ENCODE assay signal across 8 cellular contexts in the genomic region with DNA sequence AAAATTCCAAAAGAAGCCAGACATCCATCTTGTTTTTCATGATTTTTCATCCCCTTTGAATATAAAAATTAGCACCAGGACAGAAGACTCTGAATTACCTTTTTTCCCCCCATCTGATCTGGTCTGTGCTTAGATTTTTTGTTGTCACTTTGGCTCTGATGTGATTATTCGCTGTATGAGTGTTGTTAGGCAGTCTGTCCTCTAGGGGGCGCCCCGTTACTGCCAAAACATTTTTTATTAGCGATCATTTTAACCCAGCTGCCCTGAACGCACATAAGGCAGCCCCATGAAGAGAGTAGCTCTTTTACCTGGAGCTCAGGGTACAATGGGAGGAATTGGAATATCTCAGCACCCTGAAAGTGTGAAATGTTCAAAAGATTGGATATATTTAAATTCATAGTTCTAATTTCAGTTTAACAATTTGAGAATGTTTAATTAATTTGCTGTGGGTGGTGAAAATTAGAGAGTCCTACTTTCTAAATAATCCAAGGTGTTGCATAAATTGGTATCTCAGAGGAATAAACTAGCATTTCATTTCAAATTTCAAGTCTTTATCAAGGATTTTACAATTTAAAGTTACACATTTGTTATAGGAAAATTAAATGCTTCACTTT.
DNase-seq lines count a peak whose midpoint lies in the region; ATAC-seq and TF ChIP-seq lines count a peak whose summit lies in the region.

No MANE protein-coding gene starts in this region.

- DNase-seq in DMS79 treated with DMSO at 0.1 percent for 48 hours (lab: John Stamatoyannopoulos, UW) (peak; percentile 78), MM.1S (peak; percentile 68), RWPE2 (ENCODE audit: low spot score) (no peak), foreskin fibroblast (peak; percentile 56 to 85), nucleus accumbens (lab: John Stamatoyannopoulos, UW) (peak in 49 of 56 donors; percentile 1 to 91 (median 55)), suprapubic skin (ENCODE audit: low spot score in 2 of 2) (peak; percentile 89)
- DNase-seq in activated T-helper 2 cell treated with anti-CD3 and anti-CD28 coated beads, Interferon-gamma antibody, Interleukin-2, Interleukin-4, amounts not matched to agents 10 μg/mL and 5 μg/mL and 100 μg/mL, durations not matched to agents 14 hours and 24 hours and 36 hours (ENCODE audit: low spot score), result peak; percentile 74

- peaks cover 3% of the 10 kb centered on the region; the same call in 1 of the 2 replicates for H3F3A ChIP-seq in MM.1S (ENCODE audit: insufficient read depth, low read length)

- ATAC-seq in RWPE2 (ENCODE audit: low read depth) (0 out of 3 replicates have a peak, but pooled peaks have one; percentile 38), GM21390 (IDR thresholded peaks at IDR 0.05; ENCODE audit: unreplicated experiment) (no peak)

- H3K9me3 Mint-ChIP-seq in activated T-helper 2 cell treated with anti-CD3 and anti-CD28 coated beads, Interferon-gamma antibody, Interleukin-2, Interleukin-4, amounts not matched to agents 10 μg/mL and 5 μg/mL and 100 μg/mL, durations not matched to agents 14 hours and 24 hours and 36 hours, result no peaks in the 10 kb centered on the region

- H4K20me1 ChIP-seq in MM.1S (ENCODE audit: insufficient read depth, low read length), result no peaks in the 10 kb centered on the region

- H3K4me3 ChIP-seq in MM.1S (ENCODE audit: low read length) (no peak overlapping the region), RWPE2 (ENCODE audit: severe bottlenecking) (no peak overlapping the region), foreskin fibroblast (ENCODE audit: low read depth in 1 of 2, low read length in 2 of 2) (no peak overlapping the region), suprapubic skin (no peak overlapping the region)

- no peak for TF ChIP-seq EP300 in suprapubic skin (IDR thresholded peaks at IDR 0.05)

- TF ChIP-seq POLR2A in suprapubic skin (IDR thresholded peaks at IDR 0.05), result no peak

- H3K27me3 ChIP-seq in MM.1S (replicated peaks; ENCODE audit: insufficient read depth, low read length) (no peaks in the 10 kb centered on the region), RWPE2 (ENCODE audit: insufficient read depth, poor library complexity, severe bottlenecking) (no peaks in the 10 kb centered on the region), suprapubic skin (no peaks in the 10 kb centered on the region)

- H3K27me3 Mint-ChIP-seq in activated T-helper 2 cell treated with anti-CD3 and anti-CD28 coated beads, Interferon-gamma antibody, Interleukin-2, Interleukin-4, amounts not matched to agents 10 μg/mL and 5 μg/mL and 100 μg/mL, durations not matched to agents 14 hours and 24 hours and 36 hours (ENCODE audit: low read depth), result no peaks in the 10 kb centered on the region

- no peak overlapping the region for H3K4me2 ChIP-seq in MM.1S (ENCODE audit: low read depth, low read length)

- TF ChIP-seq CTCF in MM.1S (IDR thresholded peaks at IDR 0.05; ENCODE audit: low read length) (peak; percentile 87), RWPE2 (IDR thresholded peaks at IDR 0.05; ENCODE audit: poor library complexity, severe bottlenecking) (peak; percentile 97), foreskin fibroblast (IDR thresholded peaks at IDR 0.05; ENCODE audit: low read depth, low read length) (peak; percentile 88), suprapubic skin (IDR thresholded peaks at IDR 0.05) (peak; percentile 79 to 92)

- H3K79me2 ChIP-seq in MM.1S (ENCODE audit: low read length), result no peaks in the 10 kb centered on the region

- no peak overlapping the region for H2AFZ ChIP-seq in MM.1S (ENCODE audit: low read length)

- H3K9ac ChIP-seq in MM.1S (ENCODE audit: low read length), result no peak overlapping the region

- no peak overlapping the region for H3K4me3 Mint-ChIP-seq in activated T-helper 2 cell treated with anti-CD3 and anti-CD28 coated beads, Interferon-gamma antibody, Interleukin-2, Interleukin-4, amounts not matched to agents 10 μg/mL and 5 μg/mL and 100 μg/mL, durations not matched to agents 14 hours and 24 hours and 36 hours (ENCODE audit: low read depth)

- H3K27ac Mint-ChIP-seq in activated T-helper 2 cell treated with anti-CD3 and anti-CD28 coated beads, Interferon-gamma antibody, Interleukin-2, Interleukin-4, amounts not matched to agents 10 μg/mL and 5 μg/mL and 100 μg/mL, durations not matched to agents 14 hours and 24 hours and 36 hours, result no peak overlapping the region

- H3K9me3 ChIP-seq in MM.1S (replicated peaks; ENCODE audit: insufficient read depth, low read length) (no peaks in the 10 kb centered on the region), RWPE2 (ENCODE audit: severe bottlenecking) (no peaks in the 10 kb centered on the region), suprapubic skin (no peaks in the 10 kb centered on the region)

- H3K36me3 Mint-ChIP-seq in activated T-helper 2 cell treated with anti-CD3 and anti-CD28 coated beads, Interferon-gamma antibody, Interleukin-2, Interleukin-4, amounts not matched to agents 10 μg/mL and 5 μg/mL and 100 μg/mL, durations not matched to agents 14 hours and 24 hours and 36 hours (ENCODE audit: low read depth), result peaks cover 66% of the 10 kb centered on the region

- H3K36me3 ChIP-seq in MM.1S (replicated peaks; ENCODE audit: insufficient read depth, low read length) (no peaks in the 10 kb centered on the region; the same call in 1 of the 2 replicates), RWPE2 (ENCODE audit: low read depth) (peaks cover 91% of the 10 kb centered on the region), suprapubic skin (peaks cover 89% of the 10 kb centered on the region)

- H3K27ac ChIP-seq in MM.1S (ENCODE audit: low read length), result no peak overlapping the region
- H3K27ac ChIP-seq in RWPE2 (ENCODE audit: poor library complexity, severe bottlenecking), result no peak overlapping the region
- H3K27ac ChIP-seq in suprapubic skin, result no peak overlapping the region

- H3K4me1 ChIP-seq in MM.1S (ENCODE audit: low read length), result no peaks in the 10 kb centered on the region
- H3K4me1 ChIP-seq in RWPE2 (ENCODE audit: insufficient read depth, poor library complexity, severe bottlenecking), result no peaks in the 10 kb centered on the region
- H3K4me1 ChIP-seq in suprapubic skin, result peaks cover 4% of the 10 kb centered on the region

- intact Hi-C loops in activated T-helper 2 cell treated with anti-CD3 and anti-CD28 coated beads, Interferon-gamma antibody, Interleukin-2, Interleukin-4, amounts not matched to agents 10 μg/mL and 5 μg/mL and 100 μg/mL, durations not matched to agents 14 hours and 24 hours and 36 hours (cut with micrococcal nuclease), result loop anchor here (1.0 to 2.0 kb wide), 3 partner anchors 65 to 237 kb away; no protein-coding TSS in a partner anchor

- no peaks in the 10 kb centered on the region for H3K9me2 ChIP-seq in MM.1S (replicated peaks; ENCODE audit: insufficient read depth, low read length)

- peaks cover 3% of the 10 kb centered on the region for H3K4me1 Mint-ChIP-seq in activated T-helper 2 cell treated with anti-CD3 and anti-CD28 coated beads, Interferon-gamma antibody, Interleukin-2, Interleukin-4, amounts not matched to agents 10 μg/mL and 5 μg/mL and 100 μg/mL, durations not matched to agents 14 hours and 24 hours and 36 hours (ENCODE audit: low read depth)

- WGBS in suprapubic skin, result under 1% methylated on average over 5 of the region's 5 CpGs
